In genomic region chr18:75544051-75544481, GRCh38 we compare ENCODE assay signal across 21 cellular contexts.
DNase-seq lines count a peak whose midpoint lies in the region; ATAC-seq and TF ChIP-seq lines count a peak whose summit lies in the region.
"Had no signal": no experiment of that assay in that cellular context is flagged by ENCODE, and none has a peak within 500 bp of the region (broad histone marks: within the 10 kb centered on the region; RNA-seq: fewer than 3 reads in every experiment).

No MANE protein-coding gene starts in this region.

- peaks cover 12% of the 10 kb centered on the region for H3K27me3 Mint-ChIP-seq in stimulated activated memory B cell treated with anti-CD40 and anti-IgM and Interleukin-4, amounts not matched to agents 10 μg/mL and 1 μg/mL and 100 μg/mL, for 72 hours

- H3K36me3 Mint-ChIP-seq in stimulated activated memory B cell treated with anti-CD40 and anti-IgM and Interleukin-4, amounts not matched to agents 10 μg/mL and 1 μg/mL and 100 μg/mL, for 72 hours = no peaks in the 10 kb centered on the region
- H3K36me3 Mint-ChIP-seq: natural killer cell treated with Interleukin-12 subunit alpha and Interleukin-12 subunit beta and Interleukin-15 and Interleukin-18, amount 100 ng/mL, for 72 hours; type B pancreatic cell had no signal

- no peak overlapping the region for H3K27ac Mint-ChIP-seq in stimulated activated memory B cell treated with anti-CD40 and anti-IgM and Interleukin-4, amounts not matched to agents 10 μg/mL and 1 μg/mL and 100 μg/mL, for 72 hours
- H3K27ac Mint-ChIP-seq: H9; natural killer cell treated with Interleukin-12 subunit alpha and Interleukin-12 subunit beta and Interleukin-15 and Interleukin-18, amount 100 ng/mL, for 72 hours; type B pancreatic cell had no signal

- no peaks in the 10 kb centered on the region for H3K4me1 Mint-ChIP-seq in stimulated activated memory B cell treated with anti-CD40 and anti-IgM and Interleukin-4, amounts not matched to agents 10 μg/mL and 1 μg/mL and 100 μg/mL, for 72 hours

- intact Hi-C loops in left lung (cut with DNase I) = no loop called here

- peaks cover 0 to 2% of the 10 kb centered on the region in 2 donors for H3K27me3 ChIP-seq in left lung

- peak; percentile 12 for ATAC-seq in left lung
- ATAC-seq in stimulated activated memory B cell treated with anti-CD40 and anti-IgM and Interleukin-4, amounts not matched to agents 10 μg/mL and 1 μg/mL and 100 μg/mL, for 72 hours = no peak
- ATAC-seq: natural killer cell treated with Interleukin-12 subunit alpha and Interleukin-12 subunit beta and Interleukin-15 and Interleukin-18, amount 100 ng/mL, for 72 hours; pancreas; right cardiac atrium had no signal

- H3K9me3 Mint-ChIP-seq in stimulated activated memory B cell treated with anti-CD40 and anti-IgM and Interleukin-4, amounts not matched to agents 10 μg/mL and 1 μg/mL and 100 μg/mL, for 72 hours = peaks cover 8% of the 10 kb centered on the region
- H3K9me3 Mint-ChIP-seq: natural killer cell treated with Interleukin-12 subunit alpha and Interleukin-12 subunit beta and Interleukin-15 and Interleukin-18, amount 100 ng/mL, for 72 hours; type B pancreatic cell had no signal

- DNase-seq in A172 (ENCODE audit: low spot score) (peak; percentile 61), EL (peak; percentile 19), SW480 (ENCODE audit: low spot score) (peak; percentile 19), left lung (no peak), hippocampal formation (lab: John Stamatoyannopoulos, UW) (no peak), RKO (ENCODE audit: low spot score) (no peak), NCI-H2081 treated with DMSO at 0.1 percent for 48 hours (lab: John Stamatoyannopoulos, UW) (no peak)
- DNase-seq: activated CD8-positive, alpha-beta memory T cell treated with anti-CD3 and anti-CD28 coated beads, Interleukin-2, amount 50 U/mL, for 48 hours; GDM1; H9; MV-4-11; NCI-H1694 treated with DMSO at 0.1 percent for 48 hours; NCI-H748 treated with DMSO at 0.1 percent for 48 hours; pancreas; right cardiac atrium; Right ventricle myocardium superior had no signal

- H3K4me1 ChIP-seq in left lung = no peaks in the 10 kb centered on the region
- H3K4me1 ChIP-seq: pancreas had no signal

- no peaks in the 10 kb centered on the region for H3K9me3 ChIP-seq in left lung
- H3K9me3 ChIP-seq: pancreas had no signal

- H3K4me3 Mint-ChIP-seq in stimulated activated memory B cell treated with anti-CD40 and anti-IgM and Interleukin-4, amounts not matched to agents 10 μg/mL and 1 μg/mL and 100 μg/mL, for 72 hours = no peak overlapping the region
- H3K4me3 Mint-ChIP-seq: H9; natural killer cell treated with Interleukin-12 subunit alpha and Interleukin-12 subunit beta and Interleukin-15 and Interleukin-18, amount 100 ng/mL, for 72 hours; type B pancreatic cell had no signal

- no peak overlapping the region for H3K4me3 ChIP-seq in left lung
- H3K4me3 ChIP-seq: pancreas had no signal

- TF ChIP-seq CTCF in left lung (IDR thresholded peaks at IDR 0.05) = no peak

- no peaks in the 10 kb centered on the region for H3K36me3 ChIP-seq in left lung
- H3K36me3 ChIP-seq: pancreas had no signal

- H3K27ac ChIP-seq in left lung = no peak overlapping the region
- H3K27ac ChIP-seq: C4-2B, pancreas, VCaP had no signal

Comparison
In these comparisons a context has a peak if more than half of its experiments do, and no peak if none do; other contexts are left out.
1. DNase-seq: peak in A172 (single experiment), EL (single experiment) and SW480 (single experiment); none in left lung (0 of 2), hippocampal formation (0 of 2), RKO (single experiment) and NCI-H2081 treated with DMSO at 0.1 percent for 48 hours (single experiment).